10 cellular contexts compared by ENCODE assay signal in genomic region chr20:5996765-5997164, GRCh38. TPM values are rescaled to one million over a fixed set of nuclear protein-coding genes. Genes with fewer than 3 reads are reported as not detected.
DNase-seq lines count a peak whose midpoint lies in the region; ATAC-seq and TF ChIP-seq lines count a peak whose summit lies in the region.
"Had no signal": no experiment of that assay in that cellular context is flagged by ENCODE, and none has a peak within 500 bp of the region (broad histone marks: within the 10 kb centered on the region; RNA-seq: fewer than 3 reads in every experiment).

No MANE protein-coding gene starts in this region.

- TF ChIP-seq CTCF in GM10248 (IDR thresholded peaks at IDR 0.05; ENCODE audit: control extremely low read depth, extremely low read depth, low read depth, missing control alignments) (no peak), vagina (IDR thresholded peaks at IDR 0.05) (no peak), thyroid gland (IDR thresholded peaks at IDR 0.05) (no peak)

- H3K4me1 Mint-ChIP-seq in activated T-cell treated with anti-CD3 and anti-CD28 coated beads, Interleukin-2, amount 50 U/mL, for 24 hours (ENCODE audit: low read depth), result peaks cover 20% of the 10 kb centered on the region

- WGBS in thyroid gland, 2 donors, result 91 to 96% methylated on average over 1 of the region's 1 CpG

- H3K4me3 Mint-ChIP-seq in activated T-cell treated with anti-CD3 and anti-CD28 coated beads, Interleukin-2, amount 50 U/mL, for 24 hours, result no peak overlapping the region

- H3K9me3 ChIP-seq in vagina (no peaks in the 10 kb centered on the region), thyroid gland (no peaks in the 10 kb centered on the region)
- H3K9me3 ChIP-seq: right lobe of liver had no signal

- DNase-seq in GM10248 (ENCODE audit: extremely low spot score) (peak; percentile 56), vagina (ENCODE audit: extremely low spot score in 2 of 2) (no peak), thyroid gland (no peak), HCEC 1CT (no peak)
- peak; percentile 36 for DNase-seq in activated T-cell treated with anti-CD3 and anti-CD28 coated beads, Interleukin-2, amount 50 U/mL, for 24 hours
- peak; percentile 26 to 27 for DNase-seq in stimulated activated CD8-positive, alpha-beta memory T cell treated with anti-CD3 and anti-CD28 coated beads, Interleukin-2, amount 100 ng/mL, for 1 hour (ENCODE audit: low read depth in 2 of 2)
- DNase-seq: right lobe of liver had no signal

- CTCF ChIA-PET in GM10248 (lab: Yijun Ruan, JAX), result interaction anchor here (1.0 to 1.6 kb wide), 7 partner anchors 9 to 467 kb away, joined by 3 to 9 read pairs (median 4); no protein-coding TSS in a partner anchor

- ATAC-seq in GM19468 (IDR thresholded peaks at IDR 0.05; ENCODE audit: extremely low read depth, unreplicated experiment) (peak; percentile 95), HG03457 (IDR thresholded peaks at IDR 0.05; ENCODE audit: unreplicated experiment) (peak; percentile 91)

- POLR2A ChIA-PET in GM10248 (lab: Yijun Ruan, JAX), result no interaction called here

- no peaks in the 10 kb centered on the region for H3K27me3 ChIP-seq in vagina
- no peaks in the 10 kb centered on the region for H3K27me3 ChIP-seq in thyroid gland
- H3K27me3 ChIP-seq: right lobe of liver had no signal

- H3K27ac Mint-ChIP-seq in activated T-cell treated with anti-CD3 and anti-CD28 coated beads, Interleukin-2, amount 50 U/mL, for 24 hours, result peak overlapping the region; percentile 84

- peaks cover 0 to 3% of the 10 kb centered on the region in 2 donors for H3K36me3 ChIP-seq in vagina
- no peaks in the 10 kb centered on the region for H3K36me3 ChIP-seq in thyroid gland
- H3K36me3 ChIP-seq: right lobe of liver had no signal

- H3K27me3 Mint-ChIP-seq in activated T-cell treated with anti-CD3 and anti-CD28 coated beads, Interleukin-2, amount 50 U/mL, for 24 hours, result no peaks in the 10 kb centered on the region

- peaks cover 73% of the 10 kb centered on the region for H3K36me3 Mint-ChIP-seq in activated T-cell treated with anti-CD3 and anti-CD28 coated beads, Interleukin-2, amount 50 U/mL, for 24 hours (ENCODE audit: low read depth)

- H3K4me3 ChIP-seq in vagina (no peak overlapping the region), thyroid gland (replicated peaks in 1 of 3) (no peak overlapping the region)
- H3K4me3 ChIP-seq: right lobe of liver had no signal

- no peaks in the 10 kb centered on the region for H3K4me1 ChIP-seq in vagina
- no peaks in the 10 kb centered on the region for H3K4me1 ChIP-seq in thyroid gland
- H3K4me1 ChIP-seq: right lobe of liver had no signal

- H3K9me3 Mint-ChIP-seq in activated T-cell treated with anti-CD3 and anti-CD28 coated beads, Interleukin-2, amount 50 U/mL, for 24 hours, result no peaks in the 10 kb centered on the region

- no peak for TF ChIP-seq POLR2A in vagina (IDR thresholded peaks at IDR 0.05)
- TF ChIP-seq POLR2A in thyroid gland (IDR thresholded peaks at IDR 0.05), result no peak

- H3K27ac ChIP-seq in vagina, result no peak overlapping the region
- no peak overlapping the region for H3K27ac ChIP-seq in thyroid gland
- H3K27ac ChIP-seq: HL-60, right lobe of liver had no signal

- intact Hi-C loops in vagina (cut with DNase I), result no loop called here
- intact Hi-C loops in thyroid gland (cut with DNase I), result no loop called here

RNA-seq across cellular contexts. Expression of gene CRLS1, which starts 9.2 kb away (rescaled TPM):
- total RNA-seq in vagina (26.0 TPM), thyroid gland (10 to 100 TPM; 45.6 to 57.3 (median 52.0) TPM)

RNA-seq across cellular contexts. Expression of gene MCM8, which starts 46.3 kb away (rescaled TPM):
- total RNA-seq in vagina (2.5 TPM), thyroid gland (1 to 10 TPM; 3.9 to 5.2 (median 4.5) TPM)

RNA-seq across cellular contexts. Expression of gene TRMT6, which starts 46.4 kb away (rescaled TPM):
- total RNA-seq in vagina, result 9.6 TPM
- total RNA-seq in thyroid gland, result 1 to 10 TPM; 6.6 to 9.0 (median 8.8) TPM

RNA-seq across cellular contexts. Expression of gene LRRN4, which starts 57.1 kb away (rescaled TPM):
- total RNA-seq in vagina (not detected), thyroid gland (not detected)

Comparison
In these comparisons a context has a peak if more than half of its experiments do, and no peak if none do; other contexts are left out.
1. DNase-seq: peak in GM10248 (single experiment), activated T-cell treated with anti-CD3 and anti-CD28 coated beads, Interleukin-2, amount 50 U/mL, for 24 hours (single experiment) and stimulated activated CD8-positive, alpha-beta memory T cell treated with anti-CD3 and anti-CD28 coated beads, Interleukin-2, amount 100 ng/mL, for 1 hour (2 of 2); none in vagina (0 of 2), thyroid gland (0 of 2) and HCEC 1CT (single experiment).